In the genomic region with DNA sequence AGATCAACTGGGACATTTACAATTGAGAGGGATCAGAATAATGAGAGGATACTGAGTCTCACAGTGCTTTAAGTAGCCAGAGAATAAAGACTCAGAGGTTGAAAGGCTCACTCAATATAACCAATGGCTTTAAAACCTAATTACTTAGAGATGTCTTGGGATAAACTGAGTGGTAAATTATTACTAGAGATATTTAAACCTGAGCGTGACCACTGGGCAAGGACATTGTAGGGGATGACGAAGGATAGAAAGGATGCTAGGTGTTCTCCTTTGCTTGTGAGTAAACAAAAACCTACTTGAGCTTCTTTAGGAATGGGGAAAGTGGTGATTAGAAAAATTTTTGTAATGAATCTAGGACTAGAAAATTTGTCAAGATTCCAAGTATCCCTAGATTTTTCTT, we compare ENCODE assay signal across 26 cellular contexts. TPM values are rescaled to one million over a fixed set of nuclear protein-coding genes. Genes with fewer than 3 reads are reported as not detected.
DNase-seq lines count a peak whose midpoint lies in the region; ATAC-seq and TF ChIP-seq lines count a peak whose summit lies in the region.
"Had no signal": no experiment of that assay in that cellular context is flagged by ENCODE, and none has a peak within 500 bp of the region (broad histone marks: within the 10 kb centered on the region; RNA-seq: fewer than 3 reads in every experiment).

No MANE protein-coding gene starts in this region.

- DNase-seq in PC-9 (no peak), epithelial cell of prostate (ENCODE audit: low read depth, low spot score) (no peak), naive B cell (no peak), upper lobe of right lung (no peak), body of pancreas (no peak)
- DNase-seq: activated CD4-positive, alpha-beta T cell treated with anti-CD3 and anti-CD28 coated beads, Interleukin-2, amount 10 ng/mL, durations not matched to agents 7 days and 5 days; activated gamma-delta T cell treated with Interleukin-2 at 50 U/mL for 16 hours; activated T-cell treated with anti-CD3 and anti-CD28 coated beads, Interleukin-2, amount 50 U/mL, for 24 hours; cerebellar nuclear complex; dorsolateral prefrontal cortex; heart right ventricle; Karpas-422; left cardiac atrium; MV-4-11; NCI-H146; SHP77; T-helper 9 cell; transverse colon had no signal

- H3K27me3 ChIP-seq in PC-9 (ENCODE audit: insufficient read depth, low read depth) (no peaks in the 10 kb centered on the region), upper lobe of right lung (no peaks in the 10 kb centered on the region), body of pancreas (no peaks in the 10 kb centered on the region)
- H3K27me3 ChIP-seq: dorsolateral prefrontal cortex, heart right ventricle, transverse colon had no signal

- H3K27me3 Mint-ChIP-seq in naive B cell = no peaks in the 10 kb centered on the region
- H3K27me3 Mint-ChIP-seq: activated T-cell treated with anti-CD3 and anti-CD28 coated beads, Interleukin-2, amount 50 U/mL, for 24 hours; memory B cell had no signal

- no peaks in the 10 kb centered on the region for H3K9me2 ChIP-seq in PC-9 (ENCODE audit: insufficient read depth)

- H3K36me3 ChIP-seq in PC-9 (ENCODE audit: low read depth) = no peaks in the 10 kb centered on the region
- no peaks in the 10 kb centered on the region for H3K36me3 ChIP-seq in upper lobe of right lung
- no peaks in the 10 kb centered on the region for H3K36me3 ChIP-seq in body of pancreas (replicated peaks in 1 of 2; ENCODE audit: insufficient read depth in 1 of 2, low read depth in 2 of 2)
- H3K36me3 ChIP-seq: heart right ventricle, transverse colon had no signal

- H3F3A ChIP-seq in PC-9 (ENCODE audit: insufficient read depth, low read depth) = no peaks in the 10 kb centered on the region

- TF ChIP-seq CTCF in PC-9 (conservative IDR thresholded peaks at IDR 0.05) (no peak), upper lobe of right lung (IDR thresholded peaks at IDR 0.05) (no peak), body of pancreas (IDR thresholded peaks at IDR 0.05) (no peak)

- H3K4me1 ChIP-seq in PC-9 (replicated peaks; ENCODE audit: insufficient read depth) = no peaks in the 10 kb centered on the region
- H3K4me1 ChIP-seq in upper lobe of right lung = no peaks in the 10 kb centered on the region
- H3K4me1 ChIP-seq in body of pancreas = no peaks in the 10 kb centered on the region
- H3K4me1 ChIP-seq: heart right ventricle had no signal

- no peaks in the 10 kb centered on the region for H3K9me3 ChIP-seq in PC-9 (ENCODE audit: insufficient read depth, low read depth)
- H3K9me3 ChIP-seq in upper lobe of right lung = no peaks in the 10 kb centered on the region
- no peaks in the 10 kb centered on the region for H3K9me3 ChIP-seq in body of pancreas
- H3K9me3 ChIP-seq: heart right ventricle, transverse colon had no signal

- WGBS in body of pancreas, 2 donors = 77 to 92% methylated on average over 2 of the region's 2 CpGs

- no peak overlapping the region for H2AFZ ChIP-seq in PC-9

- no peak overlapping the region for H3K4me2 ChIP-seq in PC-9

- peaks cover 73 to 90% (median 87%) of the 10 kb centered on the region in 3 donors for H3K4me1 Mint-ChIP-seq in naive B cell
- H3K4me1 Mint-ChIP-seq: activated CD4-positive, alpha-beta T cell treated with anti-CD3 and anti-CD28 coated beads, Interleukin-2, amount 10 ng/mL, durations not matched to agents 7 days and 5 days had no signal

- CTCF ChIA-PET in PC-9 (lab: Charles Lee) = no interaction called here

- POLR2A ChIA-PET in PC-9 (lab: Charles Lee; ENCODE audit: unreplicated experiment) = no interaction called here

- H3K4me3 ChIP-seq in PC-9 (no peak overlapping the region), upper lobe of right lung (no peak overlapping the region), body of pancreas (no peak overlapping the region)
- H3K4me3 ChIP-seq: dorsolateral prefrontal cortex, heart right ventricle, skin epidermis, transverse colon had no signal

- H4K20me1 ChIP-seq in PC-9 (ENCODE audit: insufficient read depth) = no peaks in the 10 kb centered on the region

- H3K79me2 ChIP-seq in PC-9 (ENCODE audit: low read depth) = no peaks in the 10 kb centered on the region

- no TSS peak for BruUV-seq in PC-9 (replicated peaks; lab: Mats Ljungman, UMichigan)

- peaks cover 9 to 28% of the 10 kb centered on the region in 2 donors for H3K36me3 Mint-ChIP-seq in naive B cell

- no peak for TF ChIP-seq POLR2A in body of pancreas (IDR thresholded peaks at IDR 0.05)

- peak overlapping the region in 2 of 8 donors; percentile 18 to 64 for H3K4me3 Mint-ChIP-seq in naive B cell
- H3K4me3 Mint-ChIP-seq: activated CD4-positive, alpha-beta T cell treated with anti-CD3 and anti-CD28 coated beads, Interleukin-2, amount 10 ng/mL, durations not matched to agents 7 days and 5 days; activated T-cell treated with anti-CD3 and anti-CD28 coated beads, Interleukin-2, amount 50 U/mL, for 24 hours; memory B cell had no signal

- ATAC-seq in naive B cell (ENCODE audit: low read depth in 2 of 2) = no peak
- peak; percentile 33 for ATAC-seq in upper lobe of right lung
- no peak for ATAC-seq in HG02970 (IDR thresholded peaks at IDR 0.05; ENCODE audit: low FRiP score, unreplicated experiment)
- no peak for ATAC-seq in body of pancreas
- ATAC-seq in HG03432 (IDR thresholded peaks at IDR 0.05; ENCODE audit: unreplicated experiment) = no peak
- ATAC-seq: heart right ventricle had no signal

- H3K27ac ChIP-seq in PC-9 (peak overlapping the region; percentile 34; the same call in 1 of the 2 replicates), epithelial cell of prostate (peak overlapping the region; percentile 60), upper lobe of right lung (no peak overlapping the region), body of pancreas (no peak overlapping the region)
- H3K27ac ChIP-seq: dorsolateral prefrontal cortex, heart right ventricle, HL-60, skin epidermis had no signal

- H3K27ac Mint-ChIP-seq in naive B cell = peak overlapping the region in 4 of 6 donors; percentile 27 to 91 (median 82)
- H3K27ac Mint-ChIP-seq: activated CD4-positive, alpha-beta T cell treated with anti-CD3 and anti-CD28 coated beads, Interleukin-2, amount 10 ng/mL, durations not matched to agents 7 days and 5 days; activated T-cell treated with anti-CD3 and anti-CD28 coated beads, Interleukin-2, amount 50 U/mL, for 24 hours; memory B cell had no signal

- intact Hi-C loops in PC-9 (cut with micrococcal nuclease; ENCODE audit: unreplicated experiment) (no loop called here), upper lobe of right lung (cut with DNase I) (no loop called here), body of pancreas (cut with DNase I) (no loop called here)

- peaks cover 2 to 23% (median 8%) of the 10 kb centered on the region in 7 donors for H3K9me3 Mint-ChIP-seq in naive B cell
- H3K9me3 Mint-ChIP-seq: activated CD4-positive, alpha-beta T cell treated with anti-CD3 and anti-CD28 coated beads, Interleukin-2, amount 10 ng/mL, durations not matched to agents 7 days and 5 days; activated T-cell treated with anti-CD3 and anti-CD28 coated beads, Interleukin-2, amount 50 U/mL, for 24 hours had no signal

RNA-seq across cellular contexts. Expression of gene SLC38A11, which starts 12.0 kb away (rescaled TPM):
- total RNA-seq in PC-9 (2021) (not detected in 2 replicates), upper lobe of right lung (0.41 TPM), body of pancreas (1 to 10 TPM; 1.6 to 2.9 TPM)
- 10 to 100 TPM in 3 of 6 donors, 1 to 10 TPM in 3; 1.1 to 16.3 (median 9.5) TPM for polyA plus RNA-seq in naive B cell (ENCODE audit: low read depth in 6 of 6)
- total RNA-seq: activated CD4-positive, alpha-beta T cell treated with anti-CD3 and anti-CD28 coated beads, Interleukin-2, amount 10 ng/mL, durations not matched to agents 7 days and 5 days; Daoy; NCI-H460; pulmonary artery endothelial cell had no signal

Comparison
In these comparisons a context has a peak if more than half of its experiments do, and no peak if none do; other contexts are left out.
1. H3K27ac ChIP-seq: peak in PC-9 (single experiment) and epithelial cell of prostate (single experiment); none in upper lobe of right lung (single experiment) and body of pancreas (0 of 4).